ENCODE assay signal across 17 cellular contexts in genomic region chr10:80659284-80659683, GRCh38.
"Had no signal": no experiment of that assay in that cellular context is flagged by ENCODE, and none has a peak within 500 bp of the region (broad histone marks: within the 10 kb centered on the region; RNA-seq: fewer than 3 reads in every experiment).

No MANE protein-coding gene starts in this region.

- ATAC-seq: effector memory CD8-positive, alpha-beta T cell; foreskin keratinocyte; left colon; mucosa of descending colon; naive thymus-derived CD8-positive, alpha-beta T cell; right lobe of liver; stimulated activated naive B cell treated with anti-CD40 and anti-IgM and Interleukin-4, amounts not matched to agents 10 μg/mL and 1 μg/mL and 100 μg/mL, for 72 hours; stimulated activated naive CD8-positive, alpha-beta T cell treated with anti-CD3 and anti-CD28 coated beads, Interleukin-15, amount 100 ng/mL, for 72 hours had no signal

- H3K36me3 ChIP-seq: ovary, right lobe of liver, transverse colon had no signal

- H3K4me1 ChIP-seq: foreskin keratinocyte had no signal

- DNase-seq: effector memory CD8-positive, alpha-beta T cell; erythroblast; foreskin keratinocyte; kidney; left colon; mucosa of descending colon; naive thymus-derived CD8-positive, alpha-beta T cell; nucleus accumbens; ovary; right lobe of liver; stimulated activated CD4-positive, alpha-beta T cell treated with anti-CD3 and anti-CD28 coated beads, Interleukin-2, amount 100 ng/mL, for 24 hours; stimulated activated CD4-positive, alpha-beta T cell treated with anti-CD3 and anti-CD28 coated beads, Interleukin-4, amount 100 ng/mL, for 4 hours; stimulated activated naive B cell treated with anti-CD40 and anti-IgM and Interleukin-4, amounts not matched to agents 10 μg/mL and 1 μg/mL and 100 μg/mL, for 72 hours; stimulated activated naive CD8-positive, alpha-beta T cell treated with anti-CD3 and anti-CD28 coated beads, Interleukin-15, amount 100 ng/mL, for 72 hours; testis; transverse colon had no signal

- H3K9me3 ChIP-seq: mucosa of descending colon, ovary, right lobe of liver, testis, transverse colon had no signal

- H3K4me3 ChIP-seq: hepatocyte, mucosa of descending colon, ovary, right lobe of liver, testis, transverse colon had no signal

- H3K27me3 ChIP-seq: foreskin keratinocyte, hepatocyte, ovary, right lobe of liver, testis, transverse colon had no signal

- H3K27ac ChIP-seq: foreskin keratinocyte, hepatocyte, ovary, right lobe of liver, testis, transverse colon had no signal
